Comparison of ENCODE assay signal across 30 cellular contexts in the genomic region with DNA sequence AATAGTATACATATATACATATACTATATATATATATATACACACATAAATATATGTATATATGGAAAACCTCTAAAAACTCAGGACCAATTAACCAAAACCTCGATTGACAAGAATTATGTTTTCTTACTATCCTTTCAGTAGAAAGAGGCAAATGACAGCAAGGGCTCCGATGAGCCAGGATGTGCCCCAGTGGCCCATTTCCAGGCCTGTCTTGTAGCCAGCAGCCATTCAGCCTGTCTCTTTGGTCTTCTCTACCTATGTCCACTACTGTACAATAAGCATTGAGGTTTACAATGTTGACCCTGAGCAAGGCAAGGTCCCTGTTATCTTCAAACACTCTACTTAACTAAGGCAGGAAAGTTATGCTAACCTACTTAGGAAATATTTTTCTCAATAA. TPM values are rescaled to one million over a fixed set of nuclear protein-coding genes. Genes with fewer than 3 reads are reported as not detected.
"Had no signal": no experiment of that assay in that cellular context is flagged by ENCODE, and none has a peak within 500 bp of the region (broad histone marks: within the 10 kb centered on the region; RNA-seq: fewer than 3 reads in every experiment).

No MANE protein-coding gene starts in this region.

- H3K9me3 ChIP-seq: left ventricle myocardium inferior, neutrophil, right atrium auricular region, right lobe of liver, testis, thyroid gland, transverse colon, upper lobe of left lung, vagina had no signal

- DNase-seq: islet precursor cell; left ventricle myocardium inferior; mesendoderm; naive B cell; natural killer cell; nephron progenitor cell; occipital lobe; right lobe of liver; stimulated activated CD4-positive, alpha-beta T cell treated with anti-CD3 and anti-CD28 coated beads, Interleukin-1b, Interleukin-23, amount 100 ng/mL, for 48 hours; stimulated activated CD4-positive, alpha-beta T cell treated with anti-CD3 and anti-CD28 coated beads, Interleukin-2, amount 100 ng/mL, for 48 hours; stimulated activated CD4-positive, alpha-beta T cell treated with anti-CD3 and anti-CD28 coated beads, Interleukin-4, amount 100 ng/mL, for 4 hours; stimulated activated CD8-positive, alpha-beta memory T cell treated with anti-CD3 and anti-CD28 coated beads, Interleukin-4, amount 100 ng/mL, for 48 hours; stimulated activated naive CD4-positive, alpha-beta T cell treated with Interleukin-2 at 50 U/mL for 16 hours; stimulated activated naive CD8-positive, alpha-beta T cell treated with anti-CD3 and anti-CD28 coated beads, Interleukin-15, amount 100 ng/mL, for 72 hours; substantia nigra; testis; thyroid gland; transverse colon; upper lobe of left lung had no signal

- H3K27ac ChIP-seq: left ventricle myocardium inferior, neural progenitor cell, neutrophil, parathyroid adenoma, right atrium auricular region, right lobe of liver, testis, thyroid gland, transverse colon, upper lobe of left lung, vagina had no signal

- H3K36me3 ChIP-seq: left ventricle myocardium inferior, neural progenitor cell, neutrophil, right atrium auricular region, right lobe of liver, thyroid gland, transverse colon, upper lobe of left lung, vagina had no signal

- H3K4me3 ChIP-seq: left ventricle myocardium inferior, lung, neural progenitor cell, right atrium auricular region, right lobe of liver, smooth muscle cell, testis, thyroid gland, transverse colon, upper lobe of left lung, vagina had no signal

- ATAC-seq: natural killer cell; right lobe of liver; stimulated activated memory B cell treated with anti-CD40 and anti-IgM and Interleukin-4, amounts not matched to agents 10 μg/mL and 1 μg/mL and 100 μg/mL, for 72 hours; stimulated activated naive CD8-positive, alpha-beta T cell treated with anti-CD3 and anti-CD28 coated beads, Interleukin-15, amount 100 ng/mL, for 72 hours had no signal

- H3K4me1 ChIP-seq: left ventricle myocardium inferior, neural progenitor cell, parathyroid adenoma, right atrium auricular region, right lobe of liver, upper lobe of left lung, vagina had no signal

- H3K27me3 ChIP-seq: right atrium auricular region, right lobe of liver, testis, thyroid gland, transverse colon, upper lobe of left lung, vagina had no signal

RNA-seq across cellular contexts. Expression of gene KCNA2, which starts 9.8 kb away (rescaled TPM):
- total RNA-seq: kidney epithelial cell, pulmonary artery endothelial cell, renal cortical epithelial cell had no signal
